8 cellular contexts compared by ENCODE assay signal in the genomic region with DNA sequence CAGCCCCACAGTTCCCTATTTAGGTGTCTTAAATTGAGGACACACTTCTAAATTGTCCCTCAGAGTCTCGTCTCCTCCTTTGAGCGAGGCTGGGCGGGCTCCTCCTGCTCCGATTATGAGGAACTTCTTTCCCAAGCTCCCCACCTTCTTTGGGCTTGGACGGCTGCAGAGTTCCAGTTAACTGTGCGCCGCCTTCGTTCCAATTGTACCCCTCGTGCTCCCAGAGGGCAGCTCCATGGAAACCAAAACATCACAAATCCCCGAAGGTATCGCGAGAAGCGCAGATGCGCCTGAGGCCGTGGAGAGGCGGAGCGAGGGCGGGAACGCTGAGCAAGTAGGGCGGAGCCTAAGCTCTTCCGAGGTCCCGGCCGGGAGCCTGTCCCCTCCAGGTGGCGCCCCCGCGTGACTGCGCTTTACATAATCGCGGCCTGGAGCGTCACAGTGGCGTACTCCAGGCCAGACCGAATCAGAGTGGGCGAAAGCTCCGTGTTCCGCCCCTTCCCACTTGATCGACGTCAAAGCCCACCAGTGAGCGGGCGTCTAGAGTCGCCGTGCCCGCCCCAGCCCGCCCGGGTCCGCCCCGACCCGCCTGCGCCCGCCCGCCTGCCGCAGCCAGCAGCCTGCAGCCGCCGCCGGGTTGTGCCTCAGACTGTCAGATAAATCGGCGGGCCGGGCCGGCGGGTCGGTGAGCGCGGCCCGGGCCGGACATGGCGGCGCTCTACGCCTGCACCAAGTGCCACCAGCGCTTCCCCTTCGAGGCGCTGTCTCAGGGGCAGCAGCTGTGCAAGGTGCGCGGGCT. TPM values are rescaled to one million over a fixed set of nuclear protein-coding genes. Genes with fewer than 3 reads are reported as not detected.
A peak's percentile ranks its signal among the peaks of the same experiment; 100 is the strongest.
DNase-seq lines count a peak whose midpoint lies in the region; FAIRE-seq and TF ChIP-seq lines count a peak whose summit lies in the region.

TSS of gene FAM76A (plus strand) at position 588 of the 799 bp plus-strand sequence. CDS start at position 708, 120 bp downstream.

- peak within 1 kb of the TSS; percentile 0 for H2BK20ac ChIP-seq in H9 (ENCODE audit: low read depth, low read length, poor library complexity, severe bottlenecking)

- peak within 1 kb of the TSS; percentile 88 for H3K4me3 ChIP-seq in fibroblast of the aortic adventitia (ENCODE audit: low read depth, low read length)

- H3T11ph ChIP-seq in H9 (ENCODE audit: low read length) = peak within 1 kb of the TSS; percentile 2

- H2BK5ac ChIP-seq in H9 (ENCODE audit: insufficient read length, low read length) = no peak within 1 kb of the TSS

- no peaks in the 10 kb centered on the region for H3K79me1 ChIP-seq in H9 (ENCODE audit: insufficient read depth, low read depth, low read length, poor library complexity, severe bottlenecking)

- no peak within 1 kb of the TSS for H4K5ac ChIP-seq in H9 (ENCODE audit: insufficient read length, low read depth, low read length)

- H3K9me3 ChIP-seq in H9 (ENCODE audit: control insufficient read depth, low read depth, low read length) = no peaks in the 10 kb centered on the region

- H3K27ac ChIP-seq in H9 (ENCODE audit: insufficient read length, low read depth, low read length) = no peak within 1 kb of the TSS

- no peak within 1 kb of the TSS for H2AK5ac ChIP-seq in H9 (ENCODE audit: insufficient read length, low read length)

- H2BK15ac ChIP-seq in H9 (ENCODE audit: low read depth, low read length) = no peak within 1 kb of the TSS

- H3K18ac ChIP-seq in H9 (ENCODE audit: insufficient read length, low read depth, low read length) = peak within 1 kb of the TSS; percentile 94

- peak; percentile 50; the same call in 2 of the 3 replicates for TF ChIP-seq CTCF in H9 (conservative IDR thresholded peaks at IDR 0.05)
- peak; percentile 14 for TF ChIP-seq CTCF in fibroblast of the aortic adventitia (IDR thresholded peaks at IDR 0.05; ENCODE audit: insufficient read depth, low read length)
- TF ChIP-seq CTCF in nephron (IDR thresholded peaks at IDR 0.05; ENCODE audit: unreplicated experiment in 3 of 3) = peak in 2 of 3 experiments; percentile 45 to 69

- no peaks in the 10 kb centered on the region for H3K4me1 ChIP-seq in H9 (ENCODE audit: insufficient read depth, low read length)

- H3K79me2 ChIP-seq in H9 (ENCODE audit: insufficient read depth, low read length) = no peaks in the 10 kb centered on the region

- whole genome bisulfite sequencing in H9 (ENCODE audit: extremely low coverage, insufficient read length, low lambda C conversion rate) = no CpG with 5 or more reads among the region's 72 CpGs

- FAIRE-seq in G401.6 (lab: Jason Lieb, UNC) = peak; percentile 98

- peak; percentile 99 for DNase-seq in H9
- DNase-seq in M059J (ENCODE audit: low read depth) = peak; percentile 98
- DNase-seq in SHP77 (lab: John Stamatoyannopoulos, UW) = peak; percentile 97 to 98
- peak; percentile 100 for DNase-seq in activated effector memory CD4-positive, alpha-beta T cell treated with anti-CD3 and anti-CD28 coated beads, Interleukin-2, amount 50 U/mL, for 16 hours
- DNase-seq in fibroblast of the aortic adventitia (ENCODE audit: low read depth) = peak; percentile 99

- peaks cover 1 to 13% (median 11%) of the 10 kb centered on the region in 3 experiments; a peak in 6 of 7 replicates for H3K36me3 Mint-ChIP-seq in H9 (ENCODE audit: insufficient read depth in 1 of 3, low read depth in 3 of 3)
- peaks cover 11% of the 10 kb centered on the region for H3K36me3 Mint-ChIP-seq in nephron (ENCODE audit: low read depth)
- H3K36me3 Mint-ChIP-seq in stimulated activated naive CD8-positive, alpha-beta T cell treated with anti-CD3 and anti-CD28 coated beads, Interleukin-15, Interleukin-2, amounts not matched to agents 100 ng/mL and 50 ng/mL, for 24 hours (ENCODE audit: low read depth) = peaks cover 10% of the 10 kb centered on the region

- H3K56ac ChIP-seq in H9 (ENCODE audit: insufficient read length, low read depth, low read length) = no peak within 1 kb of the TSS

- no peak within 1 kb of the TSS for H3K23ac ChIP-seq in H9 (ENCODE audit: insufficient read length, low read depth, low read length)

- H4K8ac ChIP-seq in H9 (replicated peaks; ENCODE audit: insufficient read length, low read depth, low read length) = no peak within 1 kb of the TSS

- H3K14ac ChIP-seq in H9 (ENCODE audit: insufficient read depth, low read length) = peak within 1 kb of the TSS; percentile 92

- H3K4me1 Mint-ChIP-seq in H9 (peaks cover 9 to 12% of the 10 kb centered on the region in 2 experiments), nephron (peaks cover 12% of the 10 kb centered on the region)
- peaks cover 18% of the 10 kb centered on the region for H3K4me1 Mint-ChIP-seq in stimulated activated naive CD8-positive, alpha-beta T cell treated with anti-CD3 and anti-CD28 coated beads, Interleukin-15, Interleukin-2, amounts not matched to agents 100 ng/mL and 50 ng/mL, for 24 hours (ENCODE audit: low read depth)

- H3K9ac ChIP-seq in H9 (ENCODE audit: extremely low read depth, insufficient read length, low read length) = peak within 1 kb of the TSS; percentile 70

- H3K23me2 ChIP-seq in H9 (ENCODE audit: insufficient read length, low read depth, low read length, poor library complexity, severe bottlenecking) = peaks cover 6% of the 10 kb centered on the region

- H3K4ac ChIP-seq in H9 (ENCODE audit: low read depth, low read length) = no peak within 1 kb of the TSS; the same call in 1 of the 2 replicates

- no peak within 1 kb of the TSS for H2BK12ac ChIP-seq in H9 (ENCODE audit: insufficient read length, low read depth, low read length)

- H2AFZ ChIP-seq in H9 (ENCODE audit: low read length) = peak within 1 kb of the TSS; percentile 11

- no peak within 1 kb of the TSS for H4K91ac ChIP-seq in H9 (ENCODE audit: insufficient read length, low read depth, low read length)

- no peaks in the 10 kb centered on the region; a peak in 1 of 5 replicates for H3K9me3 Mint-ChIP-seq in H9
- H3K9me3 Mint-ChIP-seq in nephron = no peaks in the 10 kb centered on the region
- H3K9me3 Mint-ChIP-seq in stimulated activated naive CD8-positive, alpha-beta T cell treated with anti-CD3 and anti-CD28 coated beads, Interleukin-15, Interleukin-2, amounts not matched to agents 100 ng/mL and 50 ng/mL, for 24 hours = no peaks in the 10 kb centered on the region

- H3K4me3 Mint-ChIP-seq in H9 = peak within 1 kb of the TSS; percentile 81 to 87
- peak within 1 kb of the TSS; percentile 87 to 92 (median 90) for H3K4me3 Mint-ChIP-seq in nephron
- peak within 1 kb of the TSS; percentile 86 for H3K4me3 Mint-ChIP-seq in stimulated activated naive CD8-positive, alpha-beta T cell treated with anti-CD3 and anti-CD28 coated beads, Interleukin-15, Interleukin-2, amounts not matched to agents 100 ng/mL and 50 ng/mL, for 24 hours

- peak within 1 kb of the TSS; percentile 75 to 98 (median 94); a peak in 5 of 7 replicates for H3K27ac Mint-ChIP-seq in H9
- H3K27ac Mint-ChIP-seq in nephron = peak within 1 kb of the TSS; percentile 93 to 99 (median 98)
- peak within 1 kb of the TSS; percentile 96 for H3K27ac Mint-ChIP-seq in stimulated activated naive CD8-positive, alpha-beta T cell treated with anti-CD3 and anti-CD28 coated beads, Interleukin-15, Interleukin-2, amounts not matched to agents 100 ng/mL and 50 ng/mL, for 24 hours

- H2BK120ac ChIP-seq in H9 (ENCODE audit: low read depth, low read length, poor library complexity, severe bottlenecking) = peak within 1 kb of the TSS; percentile 80

- H4K20me1 ChIP-seq in H9 (ENCODE audit: control insufficient read depth, insufficient read depth, insufficient read length) = no peaks in the 10 kb centered on the region

- H3K4me2 ChIP-seq in H9 (ENCODE audit: insufficient read depth, insufficient read length, low read length) = peak within 1 kb of the TSS; percentile 95

- H3K27me3 Mint-ChIP-seq in H9 (ENCODE audit: low read depth) (peaks cover 8% of the 10 kb centered on the region), nephron (ENCODE audit: low read depth) (no peaks in the 10 kb centered on the region)
- H3K27me3 Mint-ChIP-seq in stimulated activated naive CD8-positive, alpha-beta T cell treated with anti-CD3 and anti-CD28 coated beads, Interleukin-15, Interleukin-2, amounts not matched to agents 100 ng/mL and 50 ng/mL, for 24 hours = no peaks in the 10 kb centered on the region

- no peaks in the 10 kb centered on the region for H3K27me3 ChIP-seq in H9 (ENCODE audit: insufficient read depth, low read length)

RNA-seq across cellular contexts. Expression of gene FAM76A, which starts in this region (rescaled TPM):
- total RNA-seq in H9 (2021) (10.6 and 12.3 TPM in 2 replicates), fibroblast of the aortic adventitia (ENCODE audit: low replicate concordance) (15.6 and 21.1 TPM in 2 replicates)
- total RNA-seq in M059J (2014; rRNA removed; shearing (Covaris generic)) = 22.7 and 26.4 TPM in 2 replicates
